ENCODE assay signal across 11 cellular contexts in the genomic region with DNA sequence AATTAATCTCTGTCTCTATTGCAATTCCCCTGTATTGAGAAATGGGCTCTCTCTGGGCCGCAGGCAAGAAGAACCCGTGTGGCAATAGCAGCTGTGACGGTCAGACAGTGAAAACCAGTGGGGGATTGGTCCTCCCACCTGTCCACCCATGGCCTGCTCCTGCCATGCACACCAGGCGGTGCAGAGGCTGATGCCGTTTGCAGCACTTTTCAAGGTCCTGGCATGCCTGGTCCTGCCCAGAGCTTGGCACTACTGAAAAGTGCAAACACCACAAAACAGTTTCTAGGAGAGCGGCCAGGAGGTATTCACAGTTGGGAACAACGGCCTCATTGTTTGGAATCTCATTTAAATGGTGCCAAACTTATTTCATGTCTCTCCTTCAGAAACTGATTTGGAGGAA. TPM values are rescaled to one million over a fixed set of nuclear protein-coding genes. Genes with fewer than 3 reads are reported as not detected.
DNase-seq lines count a peak whose midpoint lies in the region; ATAC-seq and TF ChIP-seq lines count a peak whose summit lies in the region.
"Had no signal": no experiment of that assay in that cellular context is flagged by ENCODE, and none has a peak within 500 bp of the region (broad histone marks: within the 10 kb centered on the region; RNA-seq: fewer than 3 reads in every experiment).

No MANE protein-coding gene starts in this region.

- peaks cover 14% of the 10 kb centered on the region for H3K4me1 Mint-ChIP-seq in MCF 10A (ENCODE audit: insufficient read depth, unreplicated experiment)
- H3K4me1 Mint-ChIP-seq in immature natural killer cell, result no peaks in the 10 kb centered on the region
- H3K4me1 Mint-ChIP-seq: B cell, naive B cell had no signal

- H3K27ac Mint-ChIP-seq in MCF 10A (ENCODE audit: low read depth, unreplicated experiment) (peak overlapping the region; percentile 77), immature natural killer cell (no peak overlapping the region)
- H3K27ac Mint-ChIP-seq: B cell, naive B cell had no signal

- intact Hi-C loops in MCF 10A (cut with micrococcal nuclease), result no loop called here

- BruUV-seq in MCF 10A (replicated peaks; lab: Mats Ljungman, UMichigan), result no TSS peak

- H3K9me3 Mint-ChIP-seq in MCF 10A (ENCODE audit: unreplicated experiment) (no peaks in the 10 kb centered on the region), immature natural killer cell (no peaks in the 10 kb centered on the region)
- H3K9me3 Mint-ChIP-seq: naive B cell had no signal

- H3K36me3 Mint-ChIP-seq in MCF 10A (ENCODE audit: insufficient read depth, unreplicated experiment) (peaks cover 49% of the 10 kb centered on the region), immature natural killer cell (peaks cover 0 to 3% (median 0%) of the 10 kb centered on the region in 3 donors)
- H3K36me3 Mint-ChIP-seq: naive B cell had no signal

- H3K27me3 Mint-ChIP-seq in MCF 10A (ENCODE audit: insufficient read depth, unreplicated experiment) (no peaks in the 10 kb centered on the region), immature natural killer cell (ENCODE audit: low read depth in 3 of 3) (no peaks in the 10 kb centered on the region)
- H3K27me3 Mint-ChIP-seq: B cell, naive B cell had no signal

- ATAC-seq in HG03095 (IDR thresholded peaks at IDR 0.05; ENCODE audit: unreplicated experiment), result no peak

- TF ChIP-seq CTCF in MCF 10A (IDR thresholded peaks at IDR 0.05; ENCODE audit: unreplicated experiment), result no peak

- CTCF ChIA-PET in MCF 10A (lab: Yijun Ruan, JAX), result interaction anchor here (1.1 to 1.5 kb wide), 5 partner anchors 45 to 415 kb away, joined by 3 to 9 read pairs (median 4); a partner anchor contains a TSS

- POLR2A ChIA-PET in MCF 10A (lab: Yijun Ruan, JAX), result interaction anchor here (0.7 to 8.0 kb wide), 20 partner anchors 8 to 97 kb away, joined by 3 to 78 read pairs (median 6); a partner anchor contains a TSS

- DNase-seq in Caki2 (ENCODE audit: low read depth) (peak; percentile 41), NCI-H2171 treated with DMSO at 0.1 percent for 48 hours (lab: John Stamatoyannopoulos, UW) (peak; percentile 58), MCF 10A (ENCODE audit: unreplicated experiment) (peak; percentile 95), middle frontal gyrus (ENCODE audit: extremely low spot score, low spot score) (peak; percentile 34), epidermal melanocyte (ENCODE audit: insufficient read length, low spot score) (no peak), immature natural killer cell (no peak), activated gamma-delta T cell (lab: John Stamatoyannopoulos, UW) (no peak)
- DNase-seq: activated CD4-positive, alpha-beta T cell treated with anti-CD3 and anti-CD28 coated beads for 1 hour; naive B cell had no signal

- in situ Hi-C loops in Caki2 (cut with HindIII; ENCODE audit: low pct_unique_long_range_greater_than_20kb, low sequenced_read_pairs), result no loop called here

- H3K4me3 Mint-ChIP-seq in MCF 10A (ENCODE audit: unreplicated experiment) (peak overlapping the region; percentile 44), immature natural killer cell (no peak overlapping the region)
- H3K4me3 Mint-ChIP-seq: B cell, naive B cell had no signal

RNA-seq across cellular contexts. Expression of a gene that starts 41.5 kb away (rescaled TPM):
- 84.5 and 150 TPM in 2 replicates for total RNA-seq in Caki2 (2014; rRNA removed; shearing (Covaris generic); ENCODE audit: low replicate concordance)
- 49.4 and 56.6 TPM in 2 replicates for total RNA-seq in MCF 10A (2022)
- 1 to 10 TPM; 3.2 to 6.8 (median 5.1) TPM for polyA plus RNA-seq in immature natural killer cell

RNA-seq across cellular contexts. Expression of a gene that starts 41.9 kb away (rescaled TPM):
- total RNA-seq in Caki2 (2014; rRNA removed; shearing (Covaris generic); ENCODE audit: low replicate concordance), result 498 and 549 TPM in 2 replicates
- total RNA-seq in MCF 10A (2022), result 208 and 222 TPM in 2 replicates
- polyA plus RNA-seq in immature natural killer cell, result 10 to 100 TPM; 64.6 to 91.0 (median 77.6) TPM

RNA-seq across cellular contexts. Expression of a gene that starts 45.3 kb away (rescaled TPM):
- 6.8 and 17.0 TPM in 2 replicates for total RNA-seq in Caki2 (2014; rRNA removed; shearing (Covaris generic); ENCODE audit: low replicate concordance)
- total RNA-seq in MCF 10A (2022), result 57.9 and 62.8 TPM in 2 replicates
- polyA plus RNA-seq in immature natural killer cell, result 10 to 100 TPM; 37.6 to 58.6 (median 54.1) TPM

RNA-seq across cellular contexts. Expression of a gene that starts 54.4 kb away (rescaled TPM):
- 239 and 292 TPM in 2 replicates for total RNA-seq in Caki2 (2014; rRNA removed; shearing (Covaris generic); ENCODE audit: low replicate concordance)
- 142 and 159 TPM in 2 replicates for total RNA-seq in MCF 10A (2022)
- polyA plus RNA-seq in immature natural killer cell, result 100 to 1,000 TPM in 2 of 3 donors, 10 to 100 TPM in 1; 86.1 to 198 (median 188) TPM

RNA-seq across cellular contexts. Expression of a gene that starts 58.0 kb away (rescaled TPM):
- total RNA-seq in Caki2 (2014; rRNA removed; shearing (Covaris generic); ENCODE audit: low replicate concordance), result 21.8 and 27.3 TPM in 2 replicates
- total RNA-seq in MCF 10A (2022), result 31.0 and 36.9 TPM in 2 replicates
- 10 to 100 TPM; 13.8 to 20.2 (median 16.4) TPM for polyA plus RNA-seq in immature natural killer cell

Comparison
In these comparisons a context has a peak if more than half of its experiments do, and no peak if none do; other contexts are left out.
1. DNase-seq: peak in Caki2 (single experiment), NCI-H2171 treated with DMSO at 0.1 percent for 48 hours (single experiment), MCF 10A (single experiment) and middle frontal gyrus (single experiment); none in epidermal melanocyte (single experiment), immature natural killer cell (0 of 3) and activated gamma-delta T cell (single experiment).